11 cellular contexts compared by ENCODE assay signal in the genomic region with DNA sequence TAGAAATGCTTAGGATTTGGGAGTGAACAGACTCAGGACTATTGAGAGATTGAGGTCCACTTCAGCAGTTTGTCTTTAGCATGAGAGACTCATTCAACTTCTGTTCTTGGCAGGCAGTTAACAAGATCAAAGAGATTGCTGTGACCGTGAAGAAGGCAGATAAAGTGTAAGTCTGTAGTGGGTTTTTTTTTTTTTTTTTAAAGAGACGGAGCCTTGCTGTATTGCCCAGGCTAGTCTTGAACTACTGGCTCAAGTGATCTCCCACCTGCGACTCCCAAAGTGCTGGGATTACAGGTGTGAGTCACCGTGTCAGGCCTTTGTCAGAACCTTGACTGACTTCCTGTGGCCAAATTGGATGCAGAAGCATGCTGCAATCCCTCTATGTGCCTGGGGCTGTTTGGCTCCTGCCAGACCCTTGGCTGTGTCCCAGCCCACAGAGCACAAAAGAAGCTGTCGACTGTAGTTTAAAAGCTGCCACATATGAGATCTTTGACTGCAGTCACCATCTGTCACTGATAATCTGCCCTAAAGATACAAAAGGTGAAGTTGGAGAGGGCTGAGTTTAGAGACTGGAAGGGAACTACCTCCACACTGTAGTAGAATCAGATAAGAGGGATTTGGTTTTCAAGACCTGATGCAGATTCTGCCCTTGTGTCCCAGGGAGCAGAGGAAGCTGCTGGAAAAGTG. TPM values are rescaled to one million over a fixed set of nuclear protein-coding genes. Genes with fewer than 3 reads are reported as not detected.
DNase-seq lines count a peak whose midpoint lies in the region; ATAC-seq and TF ChIP-seq lines count a peak whose summit lies in the region.
"Had no signal": no experiment of that assay in that cellular context is flagged by ENCODE, and none has a peak within 500 bp of the region (broad histone marks: within the 10 kb centered on the region; RNA-seq: fewer than 3 reads in every experiment).

No MANE protein-coding gene starts in this region.

- intact Hi-C loops in mammary epithelial cell (cut with micrococcal nuclease) (loop anchor here (1.0 kb wide), 1 partner anchor 10 kb away; a partner anchor contains a TSS), posterior vena cava (cut with DNase I) (no loop called here), natural killer cell (cut with micrococcal nuclease) (no loop called here)

- H3K9me3 ChIP-seq in mammary epithelial cell (replicated peaks; ENCODE audit: insufficient read depth, low read length) = no peaks in the 10 kb centered on the region

- CTCF ChIA-PET in mammary epithelial cell (lab: Charles Lee; ENCODE audit: low non-redundant PET) = interaction anchor here (0.6 kb wide), 1 partner anchor 100 kb away, joined by 3 read pairs; no protein-coding TSS in a partner anchor

- H3K79me2 ChIP-seq in mammary epithelial cell (ENCODE audit: insufficient read depth, low read length) = peaks cover 64% of the 10 kb centered on the region

- peaks cover 20% of the 10 kb centered on the region for H3K4me1 ChIP-seq in mammary epithelial cell (ENCODE audit: insufficient read depth, low read length)

- no peak overlapping the region for H3K4me3 ChIP-seq in mammary epithelial cell (replicated peaks in 1 of 3; ENCODE audit: insufficient read depth in 1 of 3, low read depth in 2 of 3, low read length in 3 of 3)

- no peak overlapping the region for H3K9ac ChIP-seq in mammary epithelial cell (ENCODE audit: insufficient read depth, low read length)

- peaks cover 59% of the 10 kb centered on the region for H3K36me3 ChIP-seq in mammary epithelial cell (ENCODE audit: insufficient read depth, low read length)

- peaks cover 16% of the 10 kb centered on the region for H4K20me1 ChIP-seq in mammary epithelial cell (ENCODE audit: insufficient read depth, low read length)

- dilution Hi-C loops in mammary epithelial cell (cut with HindIII; ENCODE audit: low sequenced_read_pairs) = no loop called here

- no peak overlapping the region for H2AFZ ChIP-seq in mammary epithelial cell (ENCODE audit: low read depth, low read length)

- H3K27ac Mint-ChIP-seq in T-helper 1 cell treated with Interleukin-12 subunit alpha and Interleukin-12 subunit beta and Interleukin-4 antibody, amounts not matched to agents 30 μg/mL and 1 μg/mL, for 36 hours = peak overlapping the region; percentile 55
- H3K27ac Mint-ChIP-seq in natural killer cell = no peak overlapping the region
- H3K27ac Mint-ChIP-seq: naive B cell had no signal

- BruUV-seq in mammary epithelial cell (replicated peaks; lab: Mats Ljungman, UMichigan) = no TSS peak

- H3K4me1 Mint-ChIP-seq in T-helper 1 cell treated with Interleukin-12 subunit alpha and Interleukin-12 subunit beta and Interleukin-4 antibody, amounts not matched to agents 30 μg/mL and 1 μg/mL, for 36 hours (ENCODE audit: low read depth) = peaks cover 16% of the 10 kb centered on the region
- peaks cover 0 to 13% of the 10 kb centered on the region in 2 donors for H3K4me1 Mint-ChIP-seq in natural killer cell

- WGBS in mammary epithelial cell (ENCODE audit: low coverage, missing lambda C conversion rate) = 0% methylated on average over 4 of the region's 5 CpGs

- ATAC-seq in natural killer cell (no peak), GM21529 (IDR thresholded peaks at IDR 0.05; ENCODE audit: unreplicated experiment) (no peak)

- no peaks in the 10 kb centered on the region for H3K9me3 Mint-ChIP-seq in T-helper 1 cell treated with Interleukin-12 subunit alpha and Interleukin-12 subunit beta and Interleukin-4 antibody, amounts not matched to agents 30 μg/mL and 1 μg/mL, for 36 hours
- H3K9me3 Mint-ChIP-seq in natural killer cell = no peaks in the 10 kb centered on the region
- H3K9me3 Mint-ChIP-seq: naive B cell had no signal

- H3K4me3 Mint-ChIP-seq in T-helper 1 cell treated with Interleukin-12 subunit alpha and Interleukin-12 subunit beta and Interleukin-4 antibody, amounts not matched to agents 30 μg/mL and 1 μg/mL, for 36 hours = no peak overlapping the region
- no peak overlapping the region for H3K4me3 Mint-ChIP-seq in natural killer cell
- H3K4me3 Mint-ChIP-seq: naive B cell had no signal

- H3K4me2 ChIP-seq in mammary epithelial cell (ENCODE audit: insufficient read depth, low read depth, low read length) = peak overlapping the region; percentile 4

- TF ChIP-seq CTCF in mammary epithelial cell (conservative IDR thresholded peaks at IDR 0.05 in 1 of 2, IDR thresholded peaks at IDR 0.05 in 1 of 2; ENCODE audit: extremely low read depth in 1 of 2, insufficient read depth in 1 of 2, low read depth in 1 of 2, low read length in 2 of 2) = no peak
- no peak for TF ChIP-seq CTCF in natural killer cell (IDR thresholded peaks at IDR 0.05)

- DNase-seq in T-helper 1 cell (no peak), NCI-H524 (lab: John Stamatoyannopoulos, UW) (peak; percentile 64 to 84), mammary epithelial cell (peak; percentile 92), posterior vena cava (ENCODE audit: low spot score) (peak; percentile 9), natural killer cell (no peak), NCI-H774 (lab: John Stamatoyannopoulos, UW) (no peak)
- DNase-seq: activated CD4-positive, alpha-beta T cell treated with anti-CD3 and anti-CD28 coated beads, Interleukin-2, amount 50 U/mL, for 48 hours; naive B cell; NCI-H526 treated with DMSO at 0.1 percent for 48 hours had no signal

- H3K27me3 Mint-ChIP-seq in T-helper 1 cell treated with Interleukin-12 subunit alpha and Interleukin-12 subunit beta and Interleukin-4 antibody, amounts not matched to agents 30 μg/mL and 1 μg/mL, for 36 hours (ENCODE audit: low read depth) = no peaks in the 10 kb centered on the region
- H3K27me3 Mint-ChIP-seq in natural killer cell (ENCODE audit: low read depth in 2 of 2) = no peaks in the 10 kb centered on the region
- H3K27me3 Mint-ChIP-seq: naive B cell had no signal

- in situ Hi-C loops in mammary epithelial cell (cut with MboI; ENCODE audit: low sequenced_read_pairs in 2 of 2) = no loop called here

- H3K36me3 Mint-ChIP-seq in T-helper 1 cell treated with Interleukin-12 subunit alpha and Interleukin-12 subunit beta and Interleukin-4 antibody, amounts not matched to agents 30 μg/mL and 1 μg/mL, for 36 hours (ENCODE audit: low read depth) = peaks cover 41% of the 10 kb centered on the region
- H3K36me3 Mint-ChIP-seq in natural killer cell = peaks cover 17% of the 10 kb centered on the region

- no peak overlapping the region for H3K27ac ChIP-seq in mammary epithelial cell (ENCODE audit: insufficient read depth, low read depth, low read length)

- H3K27me3 ChIP-seq in mammary epithelial cell (ENCODE audit: insufficient read depth, low read length) = no peaks in the 10 kb centered on the region

RNA-seq across cellular contexts. Expression of a gene that starts 9.9 kb away (rescaled TPM):
- total RNA-seq in mammary epithelial cell = 100 to 1,000 TPM; 204 to 348 TPM
- 357 TPM for polyA plus RNA-seq in mammary epithelial cell
- 607 TPM for polyA minus RNA-seq in mammary epithelial cell
- total RNA-seq in posterior vena cava = 100 to 1,000 TPM; 190 to 234 TPM
- 100 to 1,000 TPM in 2 of 3 donors, 10 to 100 TPM in 1; 82.3 to 114 (median 112) TPM for total RNA-seq in natural killer cell

RNA-seq across cellular contexts. Expression of a gene that starts 11.0 kb away (rescaled TPM):
- total RNA-seq in mammary epithelial cell (10 to 100 TPM; 11.5 to 14.0 TPM), posterior vena cava (10 to 100 TPM; 16.8 to 23.5 TPM), natural killer cell (1 to 10 TPM; 8.3 to 9.7 (median 9.1) TPM)
- polyA plus RNA-seq in mammary epithelial cell = 15.4 TPM
- 8.5 TPM for polyA minus RNA-seq in mammary epithelial cell

RNA-seq across cellular contexts. Expression of a gene that starts 30.0 kb away (rescaled TPM):
- total RNA-seq in mammary epithelial cell (10 to 100 TPM; 19.5 to 31.7 TPM), posterior vena cava (10 to 100 TPM; 17.1 to 20.8 TPM), natural killer cell (10 to 100 TPM; 12.2 to 25.3 (median 12.2) TPM)
- 21.8 TPM for polyA plus RNA-seq in mammary epithelial cell
- polyA minus RNA-seq in mammary epithelial cell = 30.3 TPM

RNA-seq across cellular contexts. Expression of a gene that starts 40.3 kb away (rescaled TPM):
- total RNA-seq in mammary epithelial cell (1 to 10 TPM; 6.7 to 8.9 TPM), posterior vena cava (1 to 10 TPM; 1.4 to 1.8 TPM), natural killer cell (10 to 100 TPM; 11.5 to 16.4 (median 13.8) TPM)
- 4.5 TPM for polyA plus RNA-seq in mammary epithelial cell
- polyA minus RNA-seq in mammary epithelial cell = 18.5 TPM

RNA-seq across cellular contexts. Expression of a gene that starts 41.7 kb away (rescaled TPM):
- not detected for total RNA-seq in mammary epithelial cell
- polyA plus RNA-seq in mammary epithelial cell = not detected
- not detected for polyA minus RNA-seq in mammary epithelial cell
- total RNA-seq in posterior vena cava = not detected
- not detected for total RNA-seq in natural killer cell

Comparison
In these comparisons a context has a peak if more than half of its experiments do, and no peak if none do; other contexts are left out.
1. DNase-seq: peak in NCI-H524 (2 of 2), mammary epithelial cell (single experiment) and posterior vena cava (single experiment); none in T-helper 1 cell (0 of 5), natural killer cell (single experiment) and NCI-H774 (single experiment).